ENCODE assay signal across 13 cellular contexts in genomic region chr1:69569983-69570755, GRCh38. TPM values are rescaled to one million over a fixed set of nuclear protein-coding genes. Genes with fewer than 3 reads are reported as not detected.
DNase-seq lines count a peak whose midpoint lies in the region; ATAC-seq and TF ChIP-seq lines count a peak whose summit lies in the region.
"Had no signal": no experiment of that assay in that cellular context is flagged by ENCODE, and none has a peak within 500 bp of the region (broad histone marks: within the 10 kb centered on the region; RNA-seq: fewer than 3 reads in every experiment).

No MANE protein-coding gene starts in this region.

- peaks cover 1% of the 10 kb centered on the region for H3K36me3 Mint-ChIP-seq in CD8-positive, alpha-beta T cell

- H3K4me1 ChIP-seq in CD8-positive, alpha-beta T cell (ENCODE audit: insufficient read depth, low read length): no peaks in the 10 kb centered on the region
- peaks cover 0 to 21% (median 14%) of the 10 kb centered on the region in 4 donors for H3K4me1 ChIP-seq in transverse colon

- no peaks in the 10 kb centered on the region for H3K9me3 ChIP-seq in CD8-positive, alpha-beta T cell (ENCODE audit: low read length)
- no peaks in the 10 kb centered on the region for H3K9me3 ChIP-seq in transverse colon

- H3K27me3 Mint-ChIP-seq in CD8-positive, alpha-beta T cell (ENCODE audit: low read depth): peaks cover 29% of the 10 kb centered on the region

- H3K27ac Mint-ChIP-seq in CD8-positive, alpha-beta T cell: no peak overlapping the region
- H3K27ac Mint-ChIP-seq: B cell had no signal

- no peak for TF ChIP-seq CTCF in CD8-positive, alpha-beta T cell (IDR thresholded peaks at IDR 0.05)
- no peak for TF ChIP-seq CTCF in transverse colon (IDR thresholded peaks at IDR 0.05)

- in situ Hi-C loops in transverse colon (cut with MboI; ENCODE audit: low pct_ligation_motif_present in 1 of 4, low pct_unique_long_range_greater_than_20kb in 1 of 4, low sequenced_read_pairs in 3 of 4): no loop called here

- DNase-seq in CD8-positive, alpha-beta T cell: no peak
- DNase-seq in NCI-H69 (lab: John Stamatoyannopoulos, UW): peak; percentile 45
- peak; percentile 61 for DNase-seq in globus pallidus (ENCODE audit: low spot score)
- peak in 34 of 56 donors; percentile 1 to 72 (median 22) for DNase-seq in nucleus accumbens (lab: John Stamatoyannopoulos, UW)
- no peak for DNase-seq in transverse colon
- DNase-seq: aorta; naive thymus-derived CD4-positive, alpha-beta T cell; NCI-H1105 treated with DMSO at 0.1 percent for 48 hours; T1000 had no signal

- CTCF ChIA-PET in CD8-positive, alpha-beta T cell (lab: Charles Lee): no interaction called here

- H3K36me3 ChIP-seq in CD8-positive, alpha-beta T cell (ENCODE audit: insufficient read depth, low read length): no peaks in the 10 kb centered on the region
- H3K36me3 ChIP-seq in transverse colon: no peaks in the 10 kb centered on the region

- no peak overlapping the region for H3K27ac ChIP-seq in CD8-positive, alpha-beta T cell (ENCODE audit: low read depth, low read length)
- H3K27ac ChIP-seq in transverse colon: no peak overlapping the region

- no peak overlapping the region for H3K4me3 ChIP-seq in CD8-positive, alpha-beta T cell (ENCODE audit: low read depth, low read length)
- peak overlapping the region in 2 of 4 donors; percentile 49 to 58 for H3K4me3 ChIP-seq in transverse colon

- H3K9me3 Mint-ChIP-seq in CD8-positive, alpha-beta T cell: peaks cover 5% of the 10 kb centered on the region

- no peaks in the 10 kb centered on the region for H3K4me1 Mint-ChIP-seq in CD8-positive, alpha-beta T cell (ENCODE audit: low read depth)

- TF ChIP-seq POLR2A in transverse colon (IDR thresholded peaks at IDR 0.05): no peak

- no peak for ATAC-seq in CD8-positive, alpha-beta T cell
- ATAC-seq in GM21529 (IDR thresholded peaks at IDR 0.05; ENCODE audit: unreplicated experiment) (no peak), esophagus mucosa (no peak), HG02885 (IDR thresholded peaks at IDR 0.05; ENCODE audit: poor library complexity, unreplicated experiment) (no peak)
- ATAC-seq: naive thymus-derived CD4-positive, alpha-beta T cell had no signal

- TF ChIP-seq EP300 in transverse colon (IDR thresholded peaks at IDR 0.05; ENCODE audit: low read depth): no peak

- intact Hi-C loops in CD8-positive, alpha-beta T cell (cut with DNase I, micrococcal nuclease): loop anchor here in 1 of 2 experiments (10.0 kb wide), 1 partner anchor 165 kb away; no protein-coding TSS in a partner anchor
- intact Hi-C loops in transverse colon (cut with DNase I; ENCODE audit: low total_unique reads): no loop called here

- WGBS in transverse colon (ENCODE audit: low coverage in 1 of 2), 2 donors: 28 to 48% methylated on average over 15 to 21 of the region's 21 CpGs

- no peaks in the 10 kb centered on the region for H3K27me3 ChIP-seq in CD8-positive, alpha-beta T cell (ENCODE audit: insufficient read depth, low read length)
- peaks cover 69% of the 10 kb centered on the region for H3K27me3 ChIP-seq in transverse colon

- H3K4me3 Mint-ChIP-seq in CD8-positive, alpha-beta T cell: peak overlapping the region; percentile 82
- H3K4me3 Mint-ChIP-seq: B cell had no signal

- POLR2A ChIA-PET in CD8-positive, alpha-beta T cell (lab: Charles Lee): no interaction called here

RNA-seq across cellular contexts. Expression of gene LRRC7, which starts 2.4 kb away (rescaled TPM):
- total RNA-seq in CD8-positive, alpha-beta T cell: 1 to 10 TPM; 2.3 to 3.1 TPM
- 1 to 10 TPM in 1 of 4 donors, under 1 TPM in 1, not detected in 2; 0.32 to 1.1 TPM for total RNA-seq in transverse colon
- 0.08 TPM for total RNA-seq in esophagus mucosa
- total RNA-seq: B cell had no signal

Comparison
In these comparisons a context has a peak if more than half of its experiments do, and no peak if none do; other contexts are left out.
1. DNase-seq: peak in NCI-H69 (single experiment), globus pallidus (single experiment) and nucleus accumbens (34 of 56); none in CD8-positive, alpha-beta T cell (0 of 7) and transverse colon (single experiment).